1 cellular context compared by ENCODE assay signal in genomic region chr16:47059991-47060390, GRCh38.
TF ChIP-seq lines count a peak whose summit lies in the region.

No MANE protein-coding gene starts in this region.

TF ChIP-seq in K562, 482 proteins besides CTCF, POLR2A, EP300 and RAD21 (continued from another document):
- TF ChIP-seq, protein P1, sequence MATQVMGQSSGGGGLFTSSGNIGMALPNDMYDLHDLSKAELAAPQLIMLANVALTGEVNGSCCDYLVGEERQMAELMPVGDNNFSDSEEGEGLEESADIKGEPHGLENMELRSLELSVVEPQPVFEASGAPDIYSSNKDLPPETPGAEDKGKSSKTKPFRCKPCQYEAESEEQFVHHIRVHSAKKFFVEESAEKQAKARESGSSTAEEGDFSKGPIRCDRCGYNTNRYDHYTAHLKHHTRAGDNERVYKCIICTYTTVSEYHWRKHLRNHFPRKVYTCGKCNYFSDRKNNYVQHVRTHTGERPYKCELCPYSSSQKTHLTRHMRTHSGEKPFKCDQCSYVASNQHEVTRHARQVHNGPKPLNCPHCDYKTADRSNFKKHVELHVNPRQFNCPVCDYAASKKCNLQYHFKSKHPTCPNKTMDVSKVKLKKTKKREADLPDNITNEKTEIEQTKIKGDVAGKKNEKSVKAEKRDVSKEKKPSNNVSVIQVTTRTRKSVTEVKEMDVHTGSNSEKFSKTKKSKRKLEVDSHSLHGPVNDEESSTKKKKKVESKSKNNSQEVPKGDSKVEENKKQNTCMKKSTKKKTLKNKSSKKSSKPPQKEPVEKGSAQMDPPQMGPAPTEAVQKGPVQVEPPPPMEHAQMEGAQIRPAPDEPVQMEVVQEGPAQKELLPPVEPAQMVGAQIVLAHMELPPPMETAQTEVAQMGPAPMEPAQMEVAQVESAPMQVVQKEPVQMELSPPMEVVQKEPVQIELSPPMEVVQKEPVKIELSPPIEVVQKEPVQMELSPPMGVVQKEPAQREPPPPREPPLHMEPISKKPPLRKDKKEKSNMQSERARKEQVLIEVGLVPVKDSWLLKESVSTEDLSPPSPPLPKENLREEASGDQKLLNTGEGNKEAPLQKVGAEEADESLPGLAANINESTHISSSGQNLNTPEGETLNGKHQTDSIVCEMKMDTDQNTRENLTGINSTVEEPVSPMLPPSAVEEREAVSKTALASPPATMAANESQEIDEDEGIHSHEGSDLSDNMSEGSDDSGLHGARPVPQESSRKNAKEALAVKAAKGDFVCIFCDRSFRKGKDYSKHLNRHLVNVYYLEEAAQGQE (CRISPR knock-in tag; IDR thresholded peaks at IDR 0.05; ENCODE audit: low read depth), result no peak
- TF ChIP-seq PCBP1 (IDR thresholded peaks at IDR 0.05; ENCODE audit: low read depth, low read length, poor library complexity, severe bottlenecking) (no peak), ZNF780A (CRISPR knock-in tag; IDR thresholded peaks at IDR 0.05) (no peak), ZNF764 (CRISPR knock-in tag; IDR thresholded peaks at IDR 0.05; ENCODE audit: low read depth) (no peak), CREB1 (IDR thresholded peaks at IDR 0.05) (no peak), CREB1 (CRISPR knock-in tag; IDR thresholded peaks at IDR 0.05) (no peak), POLR2G (IDR thresholded peaks at IDR 0.05; ENCODE audit: low read depth, low read length) (no peak), SREBF2 (CRISPR knock-in tag; IDR thresholded peaks at IDR 0.05) (no peak), CTBP1 (IDR thresholded peaks at IDR 0.05; ENCODE audit: borderline replicate concordance) (no peak), HLTF (IDR thresholded peaks at IDR 0.05) (no peak)
